ENCODE assay signal across 29 cellular contexts in genomic region chr2:33024758-33025157, GRCh38.
"Had no signal": no experiment of that assay in that cellular context is flagged by ENCODE, and none has a peak within 500 bp of the region (broad histone marks: within the 10 kb centered on the region; RNA-seq: fewer than 3 reads in every experiment).

No MANE protein-coding gene starts in this region.

- H3K4me1 ChIP-seq: esophagus squamous epithelium, right lobe of liver, upper lobe of right lung had no signal

- H3K27me3 Mint-ChIP-seq: progenitor cell of endocrine pancreas had no signal

- H3K4me3 Mint-ChIP-seq: endodermal cell; immature natural killer cell; memory B cell; mesothelial cell of epicardium; natural killer cell treated with Interleukin-12 subunit alpha and Interleukin-12 subunit beta and Interleukin-15 and Interleukin-18, amount 100 ng/mL, for 72 hours; neural crest cell; stimulated activated naive B cell treated with anti-CD40 and anti-IgM and Interleukin-4, amounts not matched to agents 10 μg/mL and 1 μg/mL and 100 μg/mL, for 72 hours; stimulated activated naive CD8-positive, alpha-beta T cell treated with anti-CD3 and anti-CD28 coated beads, Interleukin-15, Interleukin-2, amounts not matched to agents 100 ng/mL and 50 ng/mL, for 24 hours had no signal

- H3K4me1 Mint-ChIP-seq: immature natural killer cell; memory B cell; naive B cell; stimulated activated naive B cell treated with anti-CD40 and anti-IgM and Interleukin-4, amounts not matched to agents 10 μg/mL and 1 μg/mL and 100 μg/mL, for 72 hours had no signal

- H3K9me3 ChIP-seq: mucosa of descending colon, neutrophil, right lobe of liver, thoracic aorta, upper lobe of right lung, uterus had no signal

- H2AFZ ChIP-seq: parathyroid adenoma had no signal

- H3K36me3 Mint-ChIP-seq: immature natural killer cell; naive B cell; natural killer cell treated with Interleukin-12 subunit alpha and Interleukin-12 subunit beta and Interleukin-15 and Interleukin-18, amount 100 ng/mL, for 72 hours; stimulated activated naive B cell treated with anti-CD40 and anti-IgM and Interleukin-4, amounts not matched to agents 10 μg/mL and 1 μg/mL and 100 μg/mL, for 72 hours had no signal

- DNase-seq: endodermal cell; esophagus squamous epithelium; foreskin melanocyte; hypothalamus; immature natural killer cell; islet precursor cell; kidney glomerular epithelial cell; mucosa of descending colon; naive B cell; right lobe of liver; small intestine; stimulated activated CD4-positive, alpha-beta T cell treated with anti-CD3 and anti-CD28 coated beads, Interleukin-15, amount 100 ng/mL, for 24 hours; stimulated activated CD4-positive, alpha-beta T cell treated with anti-CD3 and anti-CD28 coated beads, Interleukin-2, amount 100 ng/mL, for 48 hours; stimulated activated naive B cell treated with anti-CD40 and anti-IgM and Interleukin-4, amounts not matched to agents 10 μg/mL and 1 μg/mL and 100 μg/mL, for 72 hours; upper lobe of right lung; uterus had no signal

- H3K4me3 ChIP-seq: coronary artery, esophagus squamous epithelium, lung, mucosa of descending colon, right lobe of liver, thoracic aorta, tibial nerve, upper lobe of right lung, uterus had no signal

- H3K27me3 ChIP-seq: esophagus squamous epithelium, right lobe of liver, tibial nerve, upper lobe of right lung, uterus had no signal

- H3K9ac ChIP-seq: parathyroid adenoma had no signal

- H3K27ac ChIP-seq: esophagus squamous epithelium, neutrophil, parathyroid adenoma, right lobe of liver, thoracic aorta, tibial nerve, upper lobe of right lung had no signal

- H3K27ac Mint-ChIP-seq: endodermal cell; immature natural killer cell; memory B cell; mesothelial cell of epicardium; naive B cell; natural killer cell treated with Interleukin-12 subunit alpha and Interleukin-12 subunit beta and Interleukin-15 and Interleukin-18, amount 100 ng/mL, for 72 hours; progenitor cell of endocrine pancreas; stimulated activated naive B cell treated with anti-CD40 and anti-IgM and Interleukin-4, amounts not matched to agents 10 μg/mL and 1 μg/mL and 100 μg/mL, for 72 hours; stimulated activated naive CD8-positive, alpha-beta T cell treated with anti-CD3 and anti-CD28 coated beads, Interleukin-15, Interleukin-2, amounts not matched to agents 100 ng/mL and 50 ng/mL, for 24 hours had no signal

- H3K9me3 Mint-ChIP-seq: natural killer cell treated with Interleukin-12 subunit alpha and Interleukin-12 subunit beta and Interleukin-15 and Interleukin-18, amount 100 ng/mL, for 72 hours; stimulated activated naive CD8-positive, alpha-beta T cell treated with anti-CD3 and anti-CD28 coated beads, Interleukin-15, Interleukin-2, amounts not matched to agents 100 ng/mL and 50 ng/mL, for 24 hours had no signal

- H3K36me3 ChIP-seq: esophagus squamous epithelium, neutrophil, right lobe of liver, thoracic aorta, tibial nerve, upper lobe of right lung, uterus had no signal

- ATAC-seq: left lobe of liver; mucosa of descending colon; right lobe of liver; stimulated activated naive B cell treated with anti-CD40 and anti-IgM and Interleukin-4, amounts not matched to agents 10 μg/mL and 1 μg/mL and 100 μg/mL, for 72 hours; upper lobe of right lung had no signal
